In genomic region chr16:5873221-5873620, GRCh38 we compare ENCODE assay signal across 2 cellular contexts.
TF ChIP-seq lines count a peak whose summit lies in the region.

No MANE protein-coding gene starts in this region.

TF ChIP-seq in HepG2, 621 proteins besides CTCF, POLR2A, EP300 and RAD21 (continued from another document):
- TF ChIP-seq PRDM15 (CRISPR knock-in tag; IDR thresholded peaks at IDR 0.05) (no peak), HMGXB4 (CRISPR knock-in tag; IDR thresholded peaks at IDR 0.05; ENCODE audit: borderline replicate concordance in 1 of 2, low read depth in 1 of 2) (no peak), ZNF432 (CRISPR knock-in tag; IDR thresholded peaks at IDR 0.05; ENCODE audit: borderline replicate concordance) (no peak), KLF9 (CRISPR knock-in tag; IDR thresholded peaks at IDR 0.05; ENCODE audit: low read depth) (no peak), CHD4 (IDR thresholded peaks at IDR 0.05; ENCODE audit: borderline replicate concordance, low read length) (no peak), DMTF1 (CRISPR knock-in tag; IDR thresholded peaks at IDR 0.05) (no peak), GFI1 (CRISPR knock-in tag; IDR thresholded peaks at IDR 0.05; ENCODE audit: borderline replicate concordance) (no peak)
TF ChIP-seq in HepG2: peak in this region for 1.

TF ChIP-seq in K562, 482 proteins besides CTCF, POLR2A, EP300 and RAD21 (continued from another document):
- TF ChIP-seq PCBP1 (IDR thresholded peaks at IDR 0.05; ENCODE audit: low read depth, low read length, poor library complexity, severe bottlenecking) (no peak), JUND (IDR thresholded peaks at IDR 0.05; ENCODE audit: borderline replicate concordance, low read depth, low read length) (no peak), JUND (tag; IDR thresholded peaks at IDR 0.05; ENCODE audit: borderline replicate concordance, low read depth, low read length) (no peak), CHD1 (IDR thresholded peaks at IDR 0.05; ENCODE audit: low read length) (no peak), ZNF133 (CRISPR knock-in tag; IDR thresholded peaks at IDR 0.05) (no peak)
